In genomic region chr12:57244306-57244696, GRCh38 we compare ENCODE assay signal across 10 cellular contexts. TPM values are rescaled to one million over a fixed set of nuclear protein-coding genes. Genes with fewer than 3 reads are reported as not detected.
DNase-seq lines count a peak whose midpoint lies in the region; ATAC-seq and TF ChIP-seq lines count a peak whose summit lies in the region.
"Had no signal": no experiment of that assay in that cellular context is flagged by ENCODE, and none has a peak within 500 bp of the region (broad histone marks: within the 10 kb centered on the region; RNA-seq: fewer than 3 reads in every experiment).

No MANE protein-coding gene starts in this region.

- H3K27ac Mint-ChIP-seq in stimulated activated naive CD8-positive, alpha-beta T cell treated with anti-CD3 and anti-CD28 coated beads, Interleukin-15, amount 100 ng/mL, for 72 hours: no peak overlapping the region
- H3K27ac Mint-ChIP-seq in T-helper 17 cell: no peak overlapping the region
- peak overlapping the region; percentile 87 for H3K27ac Mint-ChIP-seq in type B pancreatic cell
- H3K27ac Mint-ChIP-seq: memory B cell had no signal

- no peak for DNase-seq in stimulated activated naive CD8-positive, alpha-beta T cell treated with anti-CD3 and anti-CD28 coated beads, Interleukin-15, amount 100 ng/mL, for 72 hours
- no peak for DNase-seq in stimulated activated naive CD8-positive, alpha-beta T cell treated with anti-CD3 and anti-CD28 coated beads, Interleukin-15, Interleukin-2, amounts not matched to agents 100 U/mL and 50 U/mL, for 24 hours
- DNase-seq in T-helper 17 cell (no peak), mesenteric fat pad (ENCODE audit: low spot score) (peak; percentile 20), type B pancreatic cell (ENCODE audit: extremely low spot score, unreplicated experiment) (no peak), dermis blood vessel endothelial cell (no peak)
- DNase-seq in stimulated activated CD4-positive, alpha-beta T cell treated with anti-CD3 and anti-CD28 coated beads, Interleukin-4, amount 100 ng/mL, for 4 hours: no peak

- no peaks in the 10 kb centered on the region for H3K9me3 Mint-ChIP-seq in stimulated activated naive CD8-positive, alpha-beta T cell treated with anti-CD3 and anti-CD28 coated beads, Interleukin-15, amount 100 ng/mL, for 72 hours
- no peaks in the 10 kb centered on the region for H3K9me3 Mint-ChIP-seq in type B pancreatic cell
- H3K9me3 Mint-ChIP-seq: memory B cell had no signal

- no peak for TF ChIP-seq CTCF in type B pancreatic cell (conservative IDR thresholded peaks at IDR 0.05)

- H3K27me3 Mint-ChIP-seq in stimulated activated naive CD8-positive, alpha-beta T cell treated with anti-CD3 and anti-CD28 coated beads, Interleukin-15, amount 100 ng/mL, for 72 hours: peaks cover 46% of the 10 kb centered on the region
- H3K27me3 Mint-ChIP-seq in T-helper 17 cell (peaks cover 56% of the 10 kb centered on the region), type B pancreatic cell (peaks cover 50% of the 10 kb centered on the region)

- H3K4me1 Mint-ChIP-seq in stimulated activated naive CD8-positive, alpha-beta T cell treated with anti-CD3 and anti-CD28 coated beads, Interleukin-15, amount 100 ng/mL, for 72 hours: peaks cover 60% of the 10 kb centered on the region
- peaks cover 48% of the 10 kb centered on the region for H3K4me1 Mint-ChIP-seq in T-helper 17 cell
- H3K4me1 Mint-ChIP-seq in type B pancreatic cell (ENCODE audit: unreplicated experiment): peaks cover 38% of the 10 kb centered on the region

- peak overlapping the region; percentile 95 to 97 for H3K4me3 Mint-ChIP-seq in stimulated activated naive CD8-positive, alpha-beta T cell treated with anti-CD3 and anti-CD28 coated beads, Interleukin-15, amount 100 ng/mL, for 72 hours
- peak overlapping the region; percentile 89 for H3K4me3 Mint-ChIP-seq in T-helper 17 cell
- H3K4me3 Mint-ChIP-seq in type B pancreatic cell: peak overlapping the region; percentile 90

- ATAC-seq in stimulated activated naive CD8-positive, alpha-beta T cell treated with anti-CD3 and anti-CD28 coated beads, Interleukin-15, amount 100 ng/mL, for 72 hours: no peak
- no peak for ATAC-seq in stimulated activated naive CD8-positive, alpha-beta T cell treated with anti-CD3 and anti-CD28 coated beads, Interleukin-15, Interleukin-2, amounts not matched to agents 100 U/mL and 50 U/mL, for 24 hours
- ATAC-seq in T-helper 17 cell (no peak), HG03442 (IDR thresholded peaks at IDR 0.05; ENCODE audit: unreplicated experiment) (no peak)

- no peaks in the 10 kb centered on the region for H3K9me3 ChIP-seq in T-helper 17 cell (ENCODE audit: control insufficient read depth, low read length, poor library complexity, severe bottlenecking)
- H3K9me3 ChIP-seq: thyroid gland had no signal

- peaks cover 2% of the 10 kb centered on the region for H3K36me3 Mint-ChIP-seq in T-helper 17 cell (ENCODE audit: low read depth)
- H3K36me3 Mint-ChIP-seq in type B pancreatic cell: peaks cover 8% of the 10 kb centered on the region

RNA-seq across cellular contexts. Expression of gene STAC3, which starts 6.7 kb away (rescaled TPM):
- total RNA-seq in T-helper 17 cell (1 to 10 TPM; 1.6 to 1.9 TPM), mesenteric fat pad (3.9 TPM), type B pancreatic cell (ENCODE audit: low replicate concordance) (1.6 and 4.8 TPM in 2 replicates), dermis blood vessel endothelial cell (0.65 TPM in 1 of 2 replicates, not detected in the other)

RNA-seq across cellular contexts. Expression of gene SHMT2, which starts 14.8 kb away (rescaled TPM):
- 10 to 100 TPM; 28.8 to 36.9 TPM for total RNA-seq in T-helper 17 cell
- 62.3 TPM for total RNA-seq in mesenteric fat pad
- total RNA-seq in type B pancreatic cell (ENCODE audit: low replicate concordance): 108 and 131 TPM in 2 replicates
- 140 and 291 TPM in 2 replicates for total RNA-seq in dermis blood vessel endothelial cell

RNA-seq across cellular contexts. Expression of gene NXPH4, which starts 27.7 kb away (rescaled TPM):
- total RNA-seq in T-helper 17 cell: not detected
- total RNA-seq in mesenteric fat pad: 1.4 TPM
- total RNA-seq in type B pancreatic cell (ENCODE audit: low replicate concordance): 15.1 and 45.5 TPM in 2 replicates
- 0.51 TPM in 1 of 2 replicates, not detected in the other for total RNA-seq in dermis blood vessel endothelial cell
